Comparison of ENCODE assay signal across 1 cellular context in genomic region chr1:53238197-53239155, GRCh38.
A peak's percentile ranks its signal among the peaks of the same experiment; 100 is the strongest.
TF ChIP-seq lines count a peak whose summit lies in the region.

Gene MAGOH, minus strand, starts transcription at chr1:53238518. Its CDS starts 70 bp downstream, at chr1:53238448.

TF ChIP-seq in HepG2, 621 proteins besides CTCF, POLR2A, EP300 and RAD21 (continued from another document and continues in another):
- TF ChIP-seq PRDM10 (CRISPR knock-in tag; IDR thresholded peaks at IDR 0.05; ENCODE audit: low read depth) (peak; percentile 87), HOMEZ (CRISPR knock-in tag; IDR thresholded peaks at IDR 0.05; ENCODE audit: low read depth) (no peak), CREM (IDR thresholded peaks at IDR 0.05) (peak; percentile 100), CREM (CRISPR knock-in tag; IDR thresholded peaks at IDR 0.05) (peak; percentile 98), ZNF17 (CRISPR knock-in tag; IDR thresholded peaks at IDR 0.05) (no peak), MIER3 (CRISPR knock-in tag; IDR thresholded peaks at IDR 0.05; ENCODE audit: borderline replicate concordance) (peak; percentile 41; the same call in 1 of the 2 replicates), ZSCAN21 (CRISPR knock-in tag; IDR thresholded peaks at IDR 0.05; ENCODE audit: borderline replicate concordance) (peak; percentile 21; the same call in 1 of the 2 replicates), TCF12 (IDR thresholded peaks at IDR 0.05) (no peak), TCF12 (CRISPR knock-in tag; IDR thresholded peaks at IDR 0.05) (no peak), ZMYM4 (CRISPR knock-in tag; IDR thresholded peaks at IDR 0.05) (peak; percentile 96), SALL2 (CRISPR knock-in tag; IDR thresholded peaks at IDR 0.05) (peak; percentile 88; the same call in 1 of the 2 replicates), ZNF572 (CRISPR knock-in tag; IDR thresholded peaks at IDR 0.05) (no peak; the same call in 1 of the 2 replicates), NCOA2 (CRISPR knock-in tag; IDR thresholded peaks at IDR 0.05) (peak; percentile 63; the same call in 1 of the 2 replicates), PAWR (CRISPR knock-in tag; IDR thresholded peaks at IDR 0.05; ENCODE audit: borderline replicate concordance) (peak; percentile 67; the same call in 1 of the 2 replicates), ZNF263 (CRISPR knock-in tag; IDR thresholded peaks at IDR 0.05) (no peak; the same call in 1 of the 2 replicates), ZFAT (CRISPR knock-in tag; conservative IDR thresholded peaks at IDR 0.05) (no peak), MYNN (CRISPR knock-in tag; IDR thresholded peaks at IDR 0.05; ENCODE audit: low read depth) (no peak), ELF3 (CRISPR knock-in tag; IDR thresholded peaks at IDR 0.05) (peak; percentile 89), MBNL3 (CRISPR knock-in tag; conservative IDR thresholded peaks at IDR 0.05) (no peak), ZNF274 (CRISPR knock-in tag; IDR thresholded peaks at IDR 0.05) (peak; percentile 84), PHF5A (CRISPR knock-in tag; IDR thresholded peaks at IDR 0.05; ENCODE audit: low read depth, unreplicated experiment) (peak; percentile 39), ZEB1 (IDR thresholded peaks at IDR 0.05; ENCODE audit: insufficient replicate concordance, low read depth) (peak; percentile 26), ZNF577 (CRISPR knock-in tag; IDR thresholded peaks at IDR 0.05; ENCODE audit: borderline replicate concordance, low read depth) (no peak), PCBP2 (optimal IDR thresholded peaks at IDR 0.05; ENCODE audit: low read depth, low read length, poor library complexity, severe bottlenecking) (no peak), ZNF574 (CRISPR knock-in tag; IDR thresholded peaks at IDR 0.05) (peak; percentile 97), ZNF501 (CRISPR knock-in tag; IDR thresholded peaks at IDR 0.05) (peak; percentile 80; the same call in 1 of the 2 replicates), ATF6 (CRISPR knock-in tag; conservative IDR thresholded peaks at IDR 0.05) (no peak), ZNF687 (CRISPR knock-in tag; IDR thresholded peaks at IDR 0.05) (peak; percentile 93), E2F2 (CRISPR knock-in tag; IDR thresholded peaks at IDR 0.05; ENCODE audit: borderline replicate concordance) (peak; percentile 36; the same call in 1 of the 2 replicates), ZNF567 (CRISPR knock-in tag; IDR thresholded peaks at IDR 0.05; ENCODE audit: borderline replicate concordance) (0 out of 2 replicates have a peak, but pooled peaks have one; percentile 38), TCF7 (IDR thresholded peaks at IDR 0.05; ENCODE audit: low read depth) (peak; percentile 25; the same call in 1 of the 2 replicates), ZNF121 (CRISPR knock-in tag; IDR thresholded peaks at IDR 0.05) (no peak), ONECUT2 (CRISPR knock-in tag; IDR thresholded peaks at IDR 0.05) (no peak), ZBTB20 (CRISPR knock-in tag; IDR thresholded peaks at IDR 0.05; ENCODE audit: borderline replicate concordance, low read depth) (peak; percentile 75; the same call in 1 of the 2 replicates), CENPBD1 (CRISPR knock-in tag; IDR thresholded peaks at IDR 0.05; ENCODE audit: borderline replicate concordance, low read depth) (peak; percentile 35; the same call in 1 of the 2 replicates), IRF1 (CRISPR knock-in tag; IDR thresholded peaks at IDR 0.05; ENCODE audit: low read depth) (0 out of 2 replicates have a peak, but pooled peaks have one; percentile 24), ZNF205 (CRISPR knock-in tag; IDR thresholded peaks at IDR 0.05) (0 out of 2 replicates have a peak, but pooled peaks have one; percentile 41), ZNF616 (CRISPR knock-in tag; IDR thresholded peaks at IDR 0.05; ENCODE audit: low read depth) (peak; percentile 75; the same call in 1 of the 2 replicates), MXI1 (IDR thresholded peaks at IDR 0.05; ENCODE audit: borderline replicate concordance, low read depth, low read length) (peak; percentile 91; the same call in 2 of the 3 replicates), SCMH1 (CRISPR knock-in tag; IDR thresholded peaks at IDR 0.05; ENCODE audit: borderline replicate concordance) (no peak), ZNF75D (CRISPR knock-in tag; IDR thresholded peaks at IDR 0.05; ENCODE audit: borderline replicate concordance) (0 out of 2 replicates have a peak, but pooled peaks have one; percentile 69), NONO (IDR thresholded peaks at IDR 0.05) (no peak), NONO (CRISPR knock-in tag; conservative IDR thresholded peaks at IDR 0.05) (peak; percentile 71; the same call in 1 of the 2 replicates), CENPX (CRISPR knock-in tag; IDR thresholded peaks at IDR 0.05) (no peak), HNRNPL (IDR thresholded peaks at IDR 0.05; ENCODE audit: low read depth, low read length) (no peak)
- TF ChIP-seq, protein P1, sequence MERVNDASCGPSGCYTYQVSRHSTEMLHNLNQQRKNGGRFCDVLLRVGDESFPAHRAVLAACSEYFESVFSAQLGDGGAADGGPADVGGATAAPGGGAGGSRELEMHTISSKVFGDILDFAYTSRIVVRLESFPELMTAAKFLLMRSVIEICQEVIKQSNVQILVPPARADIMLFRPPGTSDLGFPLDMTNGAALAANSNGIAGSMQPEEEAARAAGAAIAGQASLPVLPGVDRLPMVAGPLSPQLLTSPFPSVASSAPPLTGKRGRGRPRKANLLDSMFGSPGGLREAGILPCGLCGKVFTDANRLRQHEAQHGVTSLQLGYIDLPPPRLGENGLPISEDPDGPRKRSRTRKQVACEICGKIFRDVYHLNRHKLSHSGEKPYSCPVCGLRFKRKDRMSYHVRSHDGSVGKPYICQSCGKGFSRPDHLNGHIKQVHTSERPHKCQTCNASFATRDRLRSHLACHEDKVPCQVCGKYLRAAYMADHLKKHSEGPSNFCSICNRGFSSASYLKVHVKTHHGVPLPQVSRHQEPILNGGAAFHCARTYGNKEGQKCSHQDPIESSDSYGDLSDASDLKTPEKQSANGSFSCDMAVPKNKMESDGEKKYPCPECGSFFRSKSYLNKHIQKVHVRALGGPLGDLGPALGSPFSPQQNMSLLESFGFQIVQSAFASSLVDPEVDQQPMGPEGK (CRISPR knock-in tag; IDR thresholded peaks at IDR 0.05) = peak; percentile 84
